Comparison of ENCODE assay signal across 20 cellular contexts in genomic region chr1:183780757-183781156, GRCh38.
"Had no signal": no experiment of that assay in that cellular context is flagged by ENCODE, and none has a peak within 500 bp of the region (broad histone marks: within the 10 kb centered on the region; RNA-seq: fewer than 3 reads in every experiment).

No MANE protein-coding gene starts in this region.

- H3K9me3 ChIP-seq: left lung, psoas muscle, right lobe of liver, suprapubic skin, thyroid gland, upper lobe of left lung, uterus had no signal

- H3K27ac ChIP-seq: left lung, parathyroid adenoma, psoas muscle, right lobe of liver, suprapubic skin, thyroid gland, upper lobe of left lung, uterus had no signal

- H3K27me3 ChIP-seq: left lung, right lobe of liver, suprapubic skin, thyroid gland, upper lobe of left lung, uterus had no signal

- DNase-seq: cortex of kidney; effector memory CD4-positive, alpha-beta T cell; left lung; mesendoderm; naive thymus-derived CD4-positive, alpha-beta T cell; nephron progenitor cell; psoas muscle; retina; right lobe of liver; stimulated activated CD4-positive, alpha-beta T cell treated with anti-CD3 and anti-CD28 coated beads, Interleukin-4, amount 100 ng/mL, for 1 hour; stimulated activated CD8-positive, alpha-beta memory T cell treated with anti-CD3 and anti-CD28 coated beads, Interleukin-4, amount 100 ng/mL, for 48 hours; stimulated activated naive CD8-positive, alpha-beta T cell treated with anti-CD3 and anti-CD28 coated beads, Interleukin-15, Interleukin-2, amounts not matched to agents 100 U/mL and 50 U/mL, for 24 hours; thyroid gland; upper lobe of left lung; uterus had no signal

- H3K36me3 ChIP-seq: left lung, right lobe of liver, suprapubic skin, thyroid gland, upper lobe of left lung, uterus had no signal

- H3K4me1 ChIP-seq: parathyroid adenoma, right lobe of liver, uterus had no signal

- H3K4me3 ChIP-seq: left lung, lung, psoas muscle, right lobe of liver, suprapubic skin, thyroid gland, upper lobe of left lung, uterus had no signal

- ATAC-seq: esophagus mucosa; left lung; naive thymus-derived CD4-positive, alpha-beta T cell; psoas muscle; stimulated activated effector memory CD8-positive, alpha-beta T cell treated with anti-CD3 and anti-CD28 coated beads, Interleukin-12 subunit alpha, Interleukin-12 subunit beta, amount 100 ng/mL, for 72 hours; stimulated activated naive CD8-positive, alpha-beta T cell treated with anti-CD3 and anti-CD28 coated beads, Interleukin-15, Interleukin-2, amounts not matched to agents 100 U/mL and 50 U/mL, for 24 hours had no signal
